In the genomic region with DNA sequence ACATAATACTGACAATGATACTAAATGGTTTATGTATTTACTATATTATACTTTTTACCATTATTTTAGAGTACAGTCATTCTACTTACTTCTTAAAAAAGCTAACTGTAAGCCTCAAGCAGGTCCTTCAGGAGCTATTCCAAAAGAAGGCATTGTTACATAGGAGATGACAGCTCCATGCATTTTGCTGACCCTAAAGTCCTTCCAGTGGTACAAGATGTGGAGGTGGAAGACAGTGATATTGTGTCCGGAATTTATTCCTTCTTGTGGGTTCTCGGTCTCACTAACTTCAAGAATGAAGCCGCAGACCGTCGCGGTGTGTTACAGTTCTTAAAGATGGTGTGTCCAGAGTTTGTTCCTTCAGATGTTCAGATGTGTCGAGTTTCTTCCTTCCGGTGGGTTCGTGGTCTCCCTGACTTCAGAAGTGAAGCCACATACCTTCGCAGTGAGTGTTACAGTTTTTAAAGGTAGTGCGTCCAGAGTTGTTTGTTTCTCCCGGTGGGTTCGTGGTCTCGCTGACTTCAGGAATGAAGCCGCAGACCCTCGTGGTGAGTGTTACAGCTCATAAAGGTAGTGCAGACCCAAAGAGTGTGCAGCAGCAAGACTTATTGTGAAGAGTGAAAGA, we compare ENCODE assay signal across 20 cellular contexts. TPM values are rescaled to one million over a fixed set of nuclear protein-coding genes. Genes with fewer than 3 reads are reported as not detected.
DNase-seq lines count a peak whose midpoint lies in the region; ATAC-seq and TF ChIP-seq lines count a peak whose summit lies in the region.
"Had no signal": no experiment of that assay in that cellular context is flagged by ENCODE, and none has a peak within 500 bp of the region (broad histone marks: within the 10 kb centered on the region; RNA-seq: fewer than 3 reads in every experiment).

No MANE protein-coding gene starts in this region.

- TF ChIP-seq CTCF in transverse colon (IDR thresholded peaks at IDR 0.05) (no peak), nephron progenitor cell (IDR thresholded peaks at IDR 0.05) (no peak)

- no peak overlapping the region for H3K27ac Mint-ChIP-seq in nephron progenitor cell
- H3K27ac Mint-ChIP-seq: activated B cell treated with CpG ODN at 0.5 μM for 24 hours had no signal

- no peak overlapping the region for H3K4me3 Mint-ChIP-seq in nephron progenitor cell
- H3K4me3 Mint-ChIP-seq: activated B cell treated with CpG ODN at 0.5 μM for 24 hours had no signal

- no peak for TF ChIP-seq POLR2A in transverse colon (IDR thresholded peaks at IDR 0.05)

- H3K27me3 Mint-ChIP-seq in nephron progenitor cell (ENCODE audit: low read depth, poor library complexity) = no peaks in the 10 kb centered on the region
- H3K27me3 Mint-ChIP-seq: activated B cell treated with CpG ODN at 0.5 μM for 24 hours had no signal

- intact Hi-C loops in transverse colon (cut with DNase I; ENCODE audit: low total_unique reads) = no loop called here

- no peak for ATAC-seq in GM19035 (IDR thresholded peaks at IDR 0.05; ENCODE audit: unreplicated experiment)

- no peak for TF ChIP-seq EP300 in transverse colon (IDR thresholded peaks at IDR 0.05; ENCODE audit: low read depth)

- H3K9me3 Mint-ChIP-seq in nephron progenitor cell = peaks cover 27% of the 10 kb centered on the region
- H3K9me3 Mint-ChIP-seq: activated B cell treated with CpG ODN at 0.5 μM for 24 hours had no signal

- peaks cover 6% of the 10 kb centered on the region for H3K4me1 Mint-ChIP-seq in nephron progenitor cell
- H3K4me1 Mint-ChIP-seq: activated B cell treated with CpG ODN at 0.5 μM for 24 hours had no signal

- DNase-seq in stimulated activated CD4-positive, alpha-beta T cell treated with anti-CD3 and anti-CD28 coated beads, Interleukin-1b, Interleukin-23, amount 100 ng/mL, for 48 hours = peak; percentile 25
- no peak for DNase-seq in stimulated activated CD4-positive, alpha-beta T cell treated with anti-CD3 and anti-CD28 coated beads, Interleukin-4, amount 100 ng/mL, for 1 hour
- peak; percentile 15 for DNase-seq in activated T-cell treated with anti-CD3 and anti-CD28 coated beads for 48 hours (ENCODE audit: low read depth)
- peak; percentile 61 for DNase-seq in central memory CD4-positive, alpha-beta T cell
- peak; percentile 30 for DNase-seq in transverse colon
- no peak for DNase-seq in NCI-H1417 (lab: John Stamatoyannopoulos, UW)
- DNase-seq in nephron progenitor cell = no peak
- DNase-seq: activated B cell treated with CpG ODN at 0.5 μM for 24 hours, head of caudate nucleus, Kasumi-1, NCI-H1436, SW 1271, tibial artery had no signal

- H3K36me3 Mint-ChIP-seq in nephron progenitor cell (ENCODE audit: low read depth) = peaks cover 28% of the 10 kb centered on the region

- no peak overlapping the region for H3K27ac ChIP-seq in transverse colon
- H3K27ac ChIP-seq: tibial artery had no signal

- no peaks in the 10 kb centered on the region for H3K9me3 ChIP-seq in transverse colon
- H3K9me3 ChIP-seq: tibial artery had no signal

- in situ Hi-C loops in transverse colon (cut with MboI; ENCODE audit: low pct_ligation_motif_present in 1 of 4, low pct_unique_long_range_greater_than_20kb in 1 of 4, low sequenced_read_pairs in 3 of 4) = loop anchor here in 1 of 4 donors (25.0 kb wide), 1 partner anchor 94 kb away; a partner anchor contains a TSS

- no peaks in the 10 kb centered on the region for H3K4me1 ChIP-seq in transverse colon

- no peak overlapping the region for H3K4me3 ChIP-seq in transverse colon
- H3K4me3 ChIP-seq: lung, tibial artery had no signal

- H3K27me3 ChIP-seq in transverse colon = no peaks in the 10 kb centered on the region
- H3K27me3 ChIP-seq: tibial artery had no signal

- H3K36me3 ChIP-seq in transverse colon = no peaks in the 10 kb centered on the region
- H3K36me3 ChIP-seq: tibial artery had no signal

- WGBS in transverse colon (ENCODE audit: low coverage in 1 of 2), 2 donors = 82 to 100% methylated on average over 6 to 16 of the region's 16 CpGs

RNA-seq across cellular contexts. Expression of a gene that starts 20.9 kb away (rescaled TPM):
- 10 to 100 TPM in 1 of 4 donors, 1 to 10 TPM in 3; 4.9 to 21.3 (median 7.6) TPM for total RNA-seq in transverse colon

RNA-seq across cellular contexts. Expression of a gene that starts 49.8 kb away (rescaled TPM):
- not detected for total RNA-seq in transverse colon
- total RNA-seq: activated B cell treated with CpG ODN at 0.5 μM for 24 hours, cardiac septum, fibroblast of lung, G401, HT1080, RPMI7951 had no signal

Comparison
In these comparisons a context has a peak if more than half of its experiments do, and no peak if none do; other contexts are left out.
1. DNase-seq: peak in stimulated activated CD4-positive, alpha-beta T cell treated with anti-CD3 and anti-CD28 coated beads, Interleukin-1b, Interleukin-23, amount 100 ng/mL, for 48 hours (single experiment), activated T-cell treated with anti-CD3 and anti-CD28 coated beads for 48 hours (single experiment), central memory CD4-positive, alpha-beta T cell (single experiment) and transverse colon (single experiment); none in stimulated activated CD4-positive, alpha-beta T cell treated with anti-CD3 and anti-CD28 coated beads, Interleukin-4, amount 100 ng/mL, for 1 hour (single experiment), NCI-H1417 (0 of 3) and nephron progenitor cell (single experiment).